In genomic region chr5:118882666-118883065, GRCh38 we compare ENCODE assay signal across 22 cellular contexts.
DNase-seq lines count a peak whose midpoint lies in the region; ATAC-seq and TF ChIP-seq lines count a peak whose summit lies in the region.
"Had no signal": no experiment of that assay in that cellular context is flagged by ENCODE, and none has a peak within 500 bp of the region (broad histone marks: within the 10 kb centered on the region; RNA-seq: fewer than 3 reads in every experiment).

No MANE protein-coding gene starts in this region.

- H2AFZ ChIP-seq in neuronal stem cell (ENCODE audit: low read length) = peak overlapping the region; percentile 55
- H2AFZ ChIP-seq: GM23248 had no signal

- no peak overlapping the region for H2BK120ac ChIP-seq in neuronal stem cell (ENCODE audit: low read depth, low read length)

- DNase-seq in ELF-1 (ENCODE audit: low read depth, low spot score) (peak; percentile 71), M059J (ENCODE audit: low read depth) (peak; percentile 29), endodermal cell (peak; percentile 58), neuronal stem cell (ENCODE audit: low spot score) (no peak)
- no peak for DNase-seq in activated naive CD4-positive, alpha-beta T cell treated with Interleukin-2 at 50 U/mL for 16 hours
- DNase-seq in stimulated activated naive CD4-positive, alpha-beta T cell (lab: John Stamatoyannopoulos, UW) = no peak
- DNase-seq: 8988T; CD4-positive, CD25-positive, alpha-beta regulatory T cell; GM23248; HCEC 1CT; MG63; NCI-H1105 treated with DMSO at 0.1 percent for 48 hours; NCI-H146; NCI-H2029; NCI-H446; NCI-H524 treated with DMSO at 0.1 percent for 48 hours; NCI-H774; PC-3 had no signal

- no peak overlapping the region for H2BK5ac ChIP-seq in neuronal stem cell (ENCODE audit: low read length)

- no peak overlapping the region for H3K14ac ChIP-seq in neuronal stem cell (ENCODE audit: low read length)

- H3K27me3 ChIP-seq in endodermal cell (ENCODE audit: control insufficient read depth, insufficient read depth, low read length, poor library complexity, severe bottlenecking) = no peaks in the 10 kb centered on the region
- no peaks in the 10 kb centered on the region for H3K27me3 ChIP-seq in neuronal stem cell (ENCODE audit: control insufficient read depth in 3 of 3, insufficient read depth in 3 of 3, low read depth in 1 of 3, low read length in 3 of 3)
- H3K27me3 ChIP-seq: BLaER1, MG63 had no signal

- peaks cover 26% of the 10 kb centered on the region for H3K9me3 ChIP-seq in endodermal cell (ENCODE audit: control insufficient read depth, low read length)
- H3K9me3 ChIP-seq in neuronal stem cell (replicated peaks in 1 of 2; ENCODE audit: control insufficient read depth in 2 of 2, insufficient read depth in 1 of 2, low read depth in 1 of 2, low read length in 2 of 2) = peaks cover 0 to 7% of the 10 kb centered on the region in 2 donors

- H3K23ac ChIP-seq in neuronal stem cell (ENCODE audit: low read depth, low read length, poor library complexity) = no peak overlapping the region

- peak overlapping the region; percentile 2 for H3K27ac ChIP-seq in endodermal cell (ENCODE audit: low read depth, low read length)
- H3K27ac ChIP-seq in neuronal stem cell (replicated peaks; ENCODE audit: low read length) = no peak overlapping the region
- H3K27ac ChIP-seq: BLaER1, GM23248 had no signal

- H3K4me2 ChIP-seq in neuronal stem cell (ENCODE audit: insufficient read depth, low read length, poor library complexity, severe bottlenecking) = no peak overlapping the region
- H3K4me2 ChIP-seq: BLaER1 had no signal

- no peak overlapping the region for H4K91ac ChIP-seq in neuronal stem cell (ENCODE audit: low read depth, low read length, poor library complexity)

- no peaks in the 10 kb centered on the region for H3K4me1 ChIP-seq in endodermal cell (ENCODE audit: control insufficient read depth, insufficient read depth, low read length)
- peaks cover 0 to 3% of the 10 kb centered on the region in 2 donors for H3K4me1 ChIP-seq in neuronal stem cell (ENCODE audit: control insufficient read depth in 2 of 2, insufficient read depth in 1 of 2, low read depth in 1 of 2, low read length in 2 of 2)
- H3K4me1 ChIP-seq: BLaER1 had no signal

- H3K18ac ChIP-seq in neuronal stem cell (ENCODE audit: low read length) = peak overlapping the region; percentile 48

- peaks cover 21% of the 10 kb centered on the region for H3K9me3 Mint-ChIP-seq in endodermal cell

- H4K8ac ChIP-seq in neuronal stem cell (ENCODE audit: low read depth, low read length) = no peak overlapping the region

- no peak overlapping the region for H3K4me3 ChIP-seq in endodermal cell (ENCODE audit: low read length)
- H3K4me3 ChIP-seq in neuronal stem cell (ENCODE audit: low read length in 2 of 2) = no peak overlapping the region
- H3K4me3 ChIP-seq: BLaER1, GM12878, GM23248, MG63 had no signal

- H3K27ac Mint-ChIP-seq in endodermal cell = peak overlapping the region; percentile 8

- H3K4ac ChIP-seq in neuronal stem cell (ENCODE audit: low read length) = no peak overlapping the region

- no peak overlapping the region for H2BK12ac ChIP-seq in neuronal stem cell (ENCODE audit: low read length)

- H3K4me3 Mint-ChIP-seq in endodermal cell = no peak overlapping the region
- H3K4me3 Mint-ChIP-seq: CD4-positive, CD25-positive, alpha-beta regulatory T cell had no signal

- H2AK5ac ChIP-seq in neuronal stem cell (ENCODE audit: low read depth, low read length) = no peak overlapping the region

- H3K9ac ChIP-seq in endodermal cell (ENCODE audit: extremely low read depth, low read length, poor library complexity, severe bottlenecking) = no peak overlapping the region
- H3K9ac ChIP-seq in neuronal stem cell (ENCODE audit: low read depth, low read length, poor library complexity) = no peak overlapping the region
- H3K9ac ChIP-seq: BLaER1, GM23248 had no signal

- H3K79me1 ChIP-seq in neuronal stem cell (ENCODE audit: low read depth, low read length) = no peaks in the 10 kb centered on the region

- no peaks in the 10 kb centered on the region for H3K27me3 Mint-ChIP-seq in endodermal cell (ENCODE audit: insufficient read depth)
- H3K27me3 Mint-ChIP-seq: CD4-positive, CD25-positive, alpha-beta regulatory T cell had no signal

- H2BK15ac ChIP-seq in neuronal stem cell (ENCODE audit: low read length) = no peak overlapping the region

- H3K36me3 Mint-ChIP-seq in endodermal cell (ENCODE audit: low read depth) = peaks cover 40% of the 10 kb centered on the region
- H3K36me3 Mint-ChIP-seq: CD4-positive, CD25-positive, alpha-beta regulatory T cell had no signal

- peaks cover 16% of the 10 kb centered on the region for H3K36me3 ChIP-seq in endodermal cell (ENCODE audit: control insufficient read depth, insufficient read depth, low read length)
- H3K36me3 ChIP-seq in neuronal stem cell (replicated peaks in 1 of 2; ENCODE audit: control insufficient read depth in 2 of 2, insufficient read depth in 2 of 2, low read length in 2 of 2) = no peaks in the 10 kb centered on the region
- H3K36me3 ChIP-seq: BLaER1, MG63 had no signal

- WGBS in endodermal cell (ENCODE audit: insufficient coverage in 1 of 2, insufficient read length in 1 of 2), 2 experiments = 72 to 82% methylated on average over 3 of the region's 3 CpGs
- WGBS in neuronal stem cell (ENCODE audit: extremely low coverage in 2 of 2, insufficient read length in 2 of 2, insufficient replicate concordance in 1 of 2), 2 donors = no CpG with 5 or more reads among the region's 3 CpGs

- ATAC-seq in HG02852 (IDR thresholded peaks at IDR 0.05; ENCODE audit: unreplicated experiment) = no peak
- ATAC-seq: PC-3, SK-N-SH treated with all-trans-retinoic acid at 6 μM for 48 hours had no signal

- no peak for TF ChIP-seq CTCF in endodermal cell (conservative IDR thresholded peaks at IDR 0.05)

- peaks cover 11% of the 10 kb centered on the region for H3K4me1 Mint-ChIP-seq in endodermal cell

Comparison
In these comparisons a context has a peak if more than half of its experiments do, and no peak if none do; other contexts are left out.
1. DNase-seq: peak in ELF-1 (single experiment), M059J (single experiment) and endodermal cell (single experiment); none in neuronal stem cell (single experiment), activated naive CD4-positive, alpha-beta T cell treated with Interleukin-2 at 50 U/mL for 16 hours (single experiment) and stimulated activated naive CD4-positive, alpha-beta T cell (0 of 6).